9 cellular contexts compared by ENCODE assay signal in genomic region chr10:44820094-44820493, GRCh38.
"Had no signal": no experiment of that assay in that cellular context is flagged by ENCODE, and none has a peak within 500 bp of the region (broad histone marks: within the 10 kb centered on the region; RNA-seq: fewer than 3 reads in every experiment).

No MANE protein-coding gene starts in this region.

- H3K36me3 Mint-ChIP-seq: IgD-negative memory B cell had no signal

- H3K4me1 Mint-ChIP-seq: IgD-negative memory B cell had no signal

- H3K4me2 ChIP-seq: GM23338, KMS-11 had no signal

- H3K9ac ChIP-seq: KMS-11 had no signal

- H3K4me3 Mint-ChIP-seq: GM23338, H9, HFFc6, IgD-negative memory B cell had no signal

- H3K27ac ChIP-seq: HL-60, KMS-11 had no signal

- ATAC-seq: GM23338, HepG2 had no signal

- H3K4me3 ChIP-seq: GM23338 had no signal

- H3K27ac Mint-ChIP-seq: GM23338, H9, HFFc6, IgD-negative memory B cell had no signal

- H3K9me3 Mint-ChIP-seq: GM23338, H9, HFFc6, IgD-negative memory B cell had no signal

- DNase-seq: H9, HCEC 1CT, HFFc6, KBM-7 had no signal
